Comparison of ENCODE assay signal across 8 cellular contexts in genomic region chr19:53521373-53522202, GRCh38. TPM values are rescaled to one million over a fixed set of nuclear protein-coding genes. Genes with fewer than 3 reads are reported as not detected.
DNase-seq lines count a peak whose midpoint lies in the region; ATAC-seq and TF ChIP-seq lines count a peak whose summit lies in the region.

No MANE protein-coding gene starts in this region.

- TF ChIP-seq CTCF in WERI-Rb-1 (IDR thresholded peaks at IDR 0.05; ENCODE audit: low read depth, low read length) (no peak), spleen (IDR thresholded peaks at IDR 0.05 in 8 of 11, conservative IDR thresholded peaks at IDR 0.05 in 3 of 11) (no peak)

- 20% methylated on average over 33 of the region's 33 CpGs for WGBS in right cardiac atrium
- 21 to 30% (median 22%) methylated on average over 23 to 33 of the region's 33 CpGs for WGBS in spleen, 5 donors

- no peaks in the 10 kb centered on the region for H3K27me3 ChIP-seq in HAP-1 (ENCODE audit: low read depth)
- H3K27me3 ChIP-seq in WERI-Rb-1 (ENCODE audit: insufficient read depth, low read depth, severe bottlenecking): no peaks in the 10 kb centered on the region
- H3K27me3 ChIP-seq in right cardiac atrium (ENCODE audit: control insufficient read depth, insufficient read depth): no peaks in the 10 kb centered on the region
- H3K27me3 ChIP-seq in spleen (replicated peaks in 1 of 7): no peaks in the 10 kb centered on the region

- no peak for TF ChIP-seq POLR2A in spleen (IDR thresholded peaks at IDR 0.05)

- in situ Hi-C loops in HAP-1 (cut with MboI; ENCODE audit: low sequenced_read_pairs): no loop called here

- peaks cover 7% of the 10 kb centered on the region for H3K9me3 ChIP-seq in HAP-1
- peaks cover 13% of the 10 kb centered on the region for H3K9me3 ChIP-seq in WERI-Rb-1 (ENCODE audit: severe bottlenecking)
- H3K9me3 ChIP-seq in right cardiac atrium (ENCODE audit: control insufficient read depth, low read length): no peaks in the 10 kb centered on the region
- peaks cover 0 to 76% (median 41%) of the 10 kb centered on the region in 8 donors for H3K9me3 ChIP-seq in spleen

- peak overlapping the region; percentile 51; the same call in 1 of the 2 replicates for H3K27ac ChIP-seq in WERI-Rb-1
- H3K27ac ChIP-seq in right cardiac atrium (ENCODE audit: low read length): no peak overlapping the region
- H3K27ac ChIP-seq in spleen: peak overlapping the region in 4 of 8 donors; percentile 81 to 90 (median 86)

- intact Hi-C loops in right cardiac atrium (cut with DNase I): no loop called here
- intact Hi-C loops in spleen (cut with DNase I; ENCODE audit: low total_unique reads): no loop called here

- peak in 1 of 2 donors; percentile 1 for ATAC-seq in right cardiac atrium
- no peak for ATAC-seq in HG02870 (IDR thresholded peaks at IDR 0.05; ENCODE audit: unreplicated experiment)
- ATAC-seq in HG02759 (IDR thresholded peaks at IDR 0.05; ENCODE audit: unreplicated experiment): no peak

- no peaks in the 10 kb centered on the region for H3K4me1 ChIP-seq in HAP-1
- peaks cover 3% of the 10 kb centered on the region for H3K4me1 ChIP-seq in right cardiac atrium (ENCODE audit: control insufficient read depth, insufficient read depth, low read length)
- peaks cover 4 to 17% (median 14%) of the 10 kb centered on the region in 6 donors for H3K4me1 ChIP-seq in spleen

- H3K4me3 ChIP-seq in HAP-1 (peak overlapping the region; percentile 75), WERI-Rb-1 (ENCODE audit: low read depth, low read length) (peak overlapping the region; percentile 92), right cardiac atrium (ENCODE audit: low read length) (peak overlapping the region; percentile 60), spleen (peak overlapping the region; percentile 51 to 76 (median 59))

- H3K36me3 ChIP-seq in HAP-1 (replicated peaks) (peaks cover 5% of the 10 kb centered on the region), WERI-Rb-1 (peaks cover 3% of the 10 kb centered on the region), spleen (peaks cover 0 to 10% (median 0%) of the 10 kb centered on the region in 6 donors)

- DNase-seq in HAP-1 (ENCODE audit: low spot score in 2 of 2): no peak
- no peak for DNase-seq in WERI-Rb-1
- DNase-seq in right cardiac atrium: no peak
- no peak for DNase-seq in spleen
- DNase-seq in globus pallidus (ENCODE audit: low spot score): no peak
- no peak for DNase-seq in activated effector memory CD4-positive, alpha-beta T cell treated with Interleukin-2 at 50 U/mL for 16 hours

RNA-seq across cellular contexts. Expression of gene ZNF331, which starts 16.4 kb away (rescaled TPM):
- total RNA-seq in right cardiac atrium: 10 to 100 TPM; 11.7 to 30.3 (median 15.2) TPM
- polyA plus RNA-seq in right cardiac atrium: 22.2 TPM
- total RNA-seq in spleen: 10 to 100 TPM; 16.2 to 31.1 (median 26.9) TPM
- 10 to 100 TPM in 2 of 3 donors, 1 to 10 TPM in 1; 9.4 to 16.8 (median 14.3) TPM for polyA plus RNA-seq in spleen

RNA-seq across cellular contexts. Expression of gene ZNF813, which starts 54.1 kb away (rescaled TPM):
- total RNA-seq in right cardiac atrium: 1 to 10 TPM; 1.4 to 2.4 (median 1.8) TPM
- polyA plus RNA-seq in right cardiac atrium: 0.86 TPM
- 1 to 10 TPM; 3.2 to 7.5 (median 4.8) TPM for total RNA-seq in spleen
- 1 to 10 TPM; 1.1 to 1.9 (median 1.2) TPM for polyA plus RNA-seq in spleen
